Comparison of ENCODE assay signal across 8 cellular contexts in the genomic region with DNA sequence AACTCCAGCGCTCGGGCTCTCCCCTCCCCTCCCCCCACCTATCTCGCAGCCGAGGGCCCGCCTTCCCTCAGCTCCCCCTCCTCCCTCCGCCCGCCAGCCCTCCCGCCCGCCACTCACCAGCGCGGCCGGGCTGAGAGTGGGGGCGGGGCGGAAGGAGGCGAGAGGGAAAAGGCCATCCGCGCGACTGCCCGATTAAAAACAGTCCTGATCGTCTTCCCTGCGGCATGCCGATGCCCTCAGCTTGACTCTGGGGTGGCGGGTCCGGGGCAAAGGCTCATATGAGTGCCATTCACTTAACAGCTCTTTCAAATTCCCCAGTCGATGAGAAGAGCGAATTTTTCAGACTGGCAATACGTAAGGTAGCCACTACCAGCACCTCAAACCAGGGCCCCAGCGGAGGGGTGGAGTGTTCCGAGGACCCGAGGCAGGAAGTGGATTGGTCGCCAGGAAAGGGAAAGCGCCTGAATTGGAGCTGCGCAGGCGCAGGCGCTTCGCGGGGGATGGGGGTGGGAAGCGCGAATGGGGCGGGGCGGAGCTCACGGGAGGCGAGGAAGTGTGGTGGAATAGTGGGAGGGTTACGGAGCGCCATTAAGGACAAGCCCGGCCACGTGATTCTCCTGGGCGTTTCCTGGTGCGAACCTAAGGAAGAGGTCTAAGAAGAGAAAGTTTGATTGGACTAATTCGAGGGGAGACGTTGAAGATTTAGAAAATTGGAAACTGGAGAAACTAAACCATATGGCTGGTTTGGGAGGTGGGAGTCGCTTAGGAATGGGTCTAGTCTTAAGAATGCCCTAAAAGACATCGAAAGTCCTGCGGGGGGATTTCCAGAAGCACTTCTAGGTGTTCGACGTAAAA. TPM values are rescaled to one million over a fixed set of nuclear protein-coding genes. Genes with fewer than 3 reads are reported as not detected.
A peak's percentile ranks its signal among the peaks of the same experiment; 100 is the strongest.
DNase-seq lines count a peak whose midpoint lies in the region; ATAC-seq and TF ChIP-seq lines count a peak whose summit lies in the region.

A gene with protein sequence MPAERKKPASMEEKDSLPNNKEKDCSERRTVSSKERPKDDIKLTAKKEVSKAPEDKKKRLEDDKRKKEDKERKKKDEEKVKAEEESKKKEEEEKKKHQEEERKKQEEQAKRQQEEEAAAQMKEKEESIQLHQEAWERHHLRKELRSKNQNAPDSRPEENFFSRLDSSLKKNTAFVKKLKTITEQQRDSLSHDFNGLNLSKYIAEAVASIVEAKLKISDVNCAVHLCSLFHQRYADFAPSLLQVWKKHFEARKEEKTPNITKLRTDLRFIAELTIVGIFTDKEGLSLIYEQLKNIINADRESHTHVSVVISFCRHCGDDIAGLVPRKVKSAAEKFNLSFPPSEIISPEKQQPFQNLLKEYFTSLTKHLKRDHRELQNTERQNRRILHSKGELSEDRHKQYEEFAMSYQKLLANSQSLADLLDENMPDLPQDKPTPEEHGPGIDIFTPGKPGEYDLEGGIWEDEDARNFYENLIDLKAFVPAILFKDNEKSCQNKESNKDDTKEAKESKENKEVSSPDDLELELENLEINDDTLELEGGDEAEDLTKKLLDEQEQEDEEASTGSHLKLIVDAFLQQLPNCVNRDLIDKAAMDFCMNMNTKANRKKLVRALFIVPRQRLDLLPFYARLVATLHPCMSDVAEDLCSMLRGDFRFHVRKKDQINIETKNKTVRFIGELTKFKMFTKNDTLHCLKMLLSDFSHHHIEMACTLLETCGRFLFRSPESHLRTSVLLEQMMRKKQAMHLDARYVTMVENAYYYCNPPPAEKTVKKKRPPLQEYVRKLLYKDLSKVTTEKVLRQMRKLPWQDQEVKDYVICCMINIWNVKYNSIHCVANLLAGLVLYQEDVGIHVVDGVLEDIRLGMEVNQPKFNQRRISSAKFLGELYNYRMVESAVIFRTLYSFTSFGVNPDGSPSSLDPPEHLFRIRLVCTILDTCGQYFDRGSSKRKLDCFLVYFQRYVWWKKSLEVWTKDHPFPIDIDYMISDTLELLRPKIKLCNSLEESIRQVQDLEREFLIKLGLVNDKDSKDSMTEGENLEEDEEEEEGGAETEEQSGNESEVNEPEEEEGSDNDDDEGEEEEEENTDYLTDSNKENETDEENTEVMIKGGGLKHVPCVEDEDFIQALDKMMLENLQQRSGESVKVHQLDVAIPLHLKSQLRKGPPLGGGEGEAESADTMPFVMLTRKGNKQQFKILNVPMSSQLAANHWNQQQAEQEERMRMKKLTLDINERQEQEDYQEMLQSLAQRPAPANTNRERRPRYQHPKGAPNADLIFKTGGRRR (minus strand): TSS at position 13 of the 855 bp plus-strand sequence. CDS start 7,386 bp downstream, outside the sequence.

- peak within 1 kb of the TSS; percentile 98 for H3K4me3 Mint-ChIP-seq in activated naive CD8-positive, alpha-beta T cell treated with anti-CD3 and anti-CD28 coated beads, Interleukin-2, amount 50 U/mL, for 24 hours

- ATAC-seq in HG02840 (IDR thresholded peaks at IDR 0.05; ENCODE audit: low FRiP score, unreplicated experiment) (peak; percentile 64), Right ventricle myocardium superior (ENCODE audit: poor library complexity) (peak; percentile 97)
- ATAC-seq in activated naive CD8-positive, alpha-beta T cell treated with anti-CD3 and anti-CD28 coated beads, Interleukin-2, amount 50 U/mL, for 24 hours: peak; percentile 89

- peaks cover 12% of the 10 kb centered on the region for H3K36me3 Mint-ChIP-seq in activated naive CD8-positive, alpha-beta T cell treated with anti-CD3 and anti-CD28 coated beads, Interleukin-2, amount 50 U/mL, for 24 hours (ENCODE audit: low read depth)

- TF ChIP-seq CTCF in GM12875 (IDR thresholded peaks at IDR 0.05; ENCODE audit: borderline replicate concordance, insufficient read depth, low read depth, low read length) (no peak), ovary (IDR thresholded peaks at IDR 0.05) (peak in 1 of 3 donors; percentile 23)

- H3K27ac ChIP-seq in ovary: peak within 1 kb of the TSS; percentile 80 to 97
- peak within 1 kb of the TSS; percentile 97 for H3K27ac ChIP-seq in thymus (ENCODE audit: low read depth)

- peaks cover 45% of the 10 kb centered on the region for H3K4me1 Mint-ChIP-seq in activated naive CD8-positive, alpha-beta T cell treated with anti-CD3 and anti-CD28 coated beads, Interleukin-2, amount 50 U/mL, for 24 hours

- peaks cover 5% of the 10 kb centered on the region for H3K9me3 Mint-ChIP-seq in activated naive CD8-positive, alpha-beta T cell treated with anti-CD3 and anti-CD28 coated beads, Interleukin-2, amount 50 U/mL, for 24 hours

- H3K36me3 ChIP-seq in ovary (no peaks in the 10 kb centered on the region), thymus (ENCODE audit: control insufficient read depth, insufficient read depth) (no peaks in the 10 kb centered on the region)

- H3K4me3 ChIP-seq in GM12875 (ENCODE audit: low read depth, low read length) (peak within 1 kb of the TSS; percentile 98), ovary (peak within 1 kb of the TSS; percentile 89), thymus (ENCODE audit: low read length) (peak within 1 kb of the TSS; percentile 83)

- no peaks in the 10 kb centered on the region for H3K9me3 ChIP-seq in ovary
- no peaks in the 10 kb centered on the region for H3K9me3 ChIP-seq in thymus (ENCODE audit: control insufficient read depth)

- H3K27me3 ChIP-seq in ovary (no peaks in the 10 kb centered on the region), thymus (ENCODE audit: control insufficient read depth, insufficient read depth) (no peaks in the 10 kb centered on the region)

- peaks cover 5% of the 10 kb centered on the region for H3K27me3 Mint-ChIP-seq in activated naive CD8-positive, alpha-beta T cell treated with anti-CD3 and anti-CD28 coated beads, Interleukin-2, amount 50 U/mL, for 24 hours

- DNase-seq in NCI-H1436 treated with DMSO at 0.1 percent for 48 hours (lab: John Stamatoyannopoulos, UW) (peak; percentile 99), T follicular helper cell (ENCODE audit: low read depth) (peak; percentile 96), Right ventricle myocardium superior (peak; percentile 97), ovary (peak; percentile 98 to 99 (median 98))
- DNase-seq in activated naive CD8-positive, alpha-beta T cell treated with anti-CD3 and anti-CD28 coated beads, Interleukin-2, amount 50 U/mL, for 24 hours: peak; percentile 97

- 2 to 5% (median 4%) methylated on average over 53 to 56 of the region's 56 CpGs for WGBS in ovary, 3 donors
- WGBS in thymus: 4% methylated on average over 56 of the region's 56 CpGs

- TF ChIP-seq EP300 in ovary (IDR thresholded peaks at IDR 0.05): no peak

- intact Hi-C loops in Right ventricle myocardium superior (cut with DNase I) (loop anchor here (2.0 kb wide), 1 partner anchor 26 kb away; the partner anchor contains the start of gene DHTKD1), ovary (cut with DNase I) (loop anchor here in 1 of 4 donors (5.0 kb wide), 1 partner anchor 84 kb away; the partner anchor contains the start of gene SEC61A2)

- H3K4me1 ChIP-seq in ovary (ENCODE audit: insufficient read depth) (no peaks in the 10 kb centered on the region), thymus (ENCODE audit: control insufficient read depth, insufficient read depth, low read length) (peaks cover 9% of the 10 kb centered on the region)

- H3K27ac Mint-ChIP-seq in activated naive CD8-positive, alpha-beta T cell treated with anti-CD3 and anti-CD28 coated beads, Interleukin-2, amount 50 U/mL, for 24 hours: peak within 1 kb of the TSS; percentile 100

- no peak for TF ChIP-seq POLR2A in ovary (IDR thresholded peaks at IDR 0.05)

RNA-seq across cellular contexts. Expression of the gene that starts here (rescaled TPM):
- total RNA-seq in Right ventricle myocardium superior (19.8 TPM), ovary (10 to 100 TPM; 12.5 to 22.9 (median 19.6) TPM)
- polyA plus RNA-seq in ovary (10 to 100 TPM; 16.8 to 20.9 TPM), thymus (13.7 TPM)

Comparison
In these comparisons a context has a peak if more than half of its experiments do, and no peak if none do; other contexts are left out.
1. Peak in every context shown above with its lines: DNase-seq, ATAC-seq, H3K4me3 ChIP-seq and H3K27ac ChIP-seq.